In genomic region chr17:75048396-75048933, GRCh38 we compare ENCODE assay signal across 8 cellular contexts. TPM values are rescaled to one million over a fixed set of nuclear protein-coding genes. Genes with fewer than 3 reads are reported as not detected.
DNase-seq lines count a peak whose midpoint lies in the region; TF ChIP-seq lines count a peak whose summit lies in the region.

No MANE protein-coding gene starts in this region.

- H3K27me3 ChIP-seq in ascending aorta, result no peaks in the 10 kb centered on the region
- H3K27me3 ChIP-seq in layer of hippocampus (ENCODE audit: control insufficient read depth, insufficient read depth, low read length), result no peaks in the 10 kb centered on the region
- H3K27me3 ChIP-seq in tibial artery, result no peaks in the 10 kb centered on the region

- no peak for TF ChIP-seq CTCF in ascending aorta (IDR thresholded peaks at IDR 0.05)
- TF ChIP-seq CTCF in tibial artery (IDR thresholded peaks at IDR 0.05), result no peak

- no peaks in the 10 kb centered on the region for H3K9me3 Mint-ChIP-seq in activated naive CD4-positive, alpha-beta T cell treated with anti-CD3 and anti-CD28 coated beads for 36 hours

- no peak for DNase-seq in activated naive CD4-positive, alpha-beta T cell treated with anti-CD3 and anti-CD28 coated beads for 36 hours
- no peak for DNase-seq in activated naive CD4-positive, alpha-beta T cell (lab: John Stamatoyannopoulos, UW)
- DNase-seq in ascending aorta (ENCODE audit: low spot score in 2 of 2) (peak in 1 of 2 donors; percentile 73), tibial artery (peak; percentile 35 to 73), DMS53 treated with DMSO at 0.1 percent for 48 hours (lab: John Stamatoyannopoulos, UW; ENCODE audit: unreplicated experiment) (no peak), NAMALWA (ENCODE audit: low spot score) (no peak), NCI-H1092 (lab: John Stamatoyannopoulos, UW) (no peak)

- no peaks in the 10 kb centered on the region for H3K27me3 Mint-ChIP-seq in activated naive CD4-positive, alpha-beta T cell treated with anti-CD3 and anti-CD28 coated beads for 36 hours (ENCODE audit: low read depth)

- peak overlapping the region; percentile 90 for H3K27ac ChIP-seq in ascending aorta
- H3K27ac ChIP-seq in layer of hippocampus (ENCODE audit: low read depth, low read length), result peak overlapping the region; percentile 78
- H3K27ac ChIP-seq in tibial artery, result peak overlapping the region; percentile 97 to 99

- peak overlapping the region; percentile 97 for H3K4me3 Mint-ChIP-seq in activated naive CD4-positive, alpha-beta T cell treated with anti-CD3 and anti-CD28 coated beads for 36 hours

- CTCF ChIA-PET in activated naive CD4-positive, alpha-beta T cell treated with anti-CD3 and anti-CD28 coated beads for 36 hours (lab: Charles Lee), result interaction anchor here (0.8 to 3.0 kb wide), 5 partner anchors 9 to 125 kb away, joined by 3 to 17 read pairs (median 4); no protein-coding TSS in a partner anchor

- no peak overlapping the region for H3K27ac Mint-ChIP-seq in activated naive CD4-positive, alpha-beta T cell treated with anti-CD3 and anti-CD28 coated beads for 36 hours

- H3K9me3 ChIP-seq in ascending aorta (no peaks in the 10 kb centered on the region), tibial artery (no peaks in the 10 kb centered on the region)

- peak overlapping the region; percentile 64 to 74 for H3K4me3 ChIP-seq in ascending aorta
- peak overlapping the region; percentile 82 to 94 for H3K4me3 ChIP-seq in tibial artery

- H3K36me3 Mint-ChIP-seq in activated naive CD4-positive, alpha-beta T cell treated with anti-CD3 and anti-CD28 coated beads for 36 hours (ENCODE audit: low read depth), result peaks cover 10% of the 10 kb centered on the region

- H3K4me1 Mint-ChIP-seq in activated naive CD4-positive, alpha-beta T cell treated with anti-CD3 and anti-CD28 coated beads for 36 hours (ENCODE audit: low read depth), result peaks cover 46% of the 10 kb centered on the region

- H3K36me3 ChIP-seq in ascending aorta (peaks cover 7 to 19% of the 10 kb centered on the region in 2 donors), tibial artery (peaks cover 12 to 30% (median 23%) of the 10 kb centered on the region in 3 donors)

- peaks cover 9 to 13% of the 10 kb centered on the region in 2 donors for H3K4me1 ChIP-seq in ascending aorta
- H3K4me1 ChIP-seq in tibial artery, result peaks cover 0 to 32% (median 23%) of the 10 kb centered on the region in 4 donors

- intact Hi-C loops in activated naive CD4-positive, alpha-beta T cell treated with anti-CD3 and anti-CD28 coated beads for 36 hours (cut with micrococcal nuclease), result loop anchor here (5.0 kb wide), 6 partner anchors 39 to 176 kb away; partner anchors contain the start of genes ARMC7, FDXR, SLC16A5 and SUMO2
- intact Hi-C loops in ascending aorta (cut with DNase I) (no loop called here), tibial artery (cut with DNase I; ENCODE audit: low total_unique reads) (no loop called here)

RNA-seq across cellular contexts. Expression of gene KCTD2, which starts 1.4 kb away (rescaled TPM):
- 10 to 100 TPM; 18.7 to 20.8 TPM for total RNA-seq in activated naive CD4-positive, alpha-beta T cell treated with anti-CD3 and anti-CD28 coated beads for 36 hours
- total RNA-seq in ascending aorta, result 31.4 TPM

RNA-seq across cellular contexts. Expression of gene ATP5PD, which starts 1.7 kb away (rescaled TPM):
- total RNA-seq in activated naive CD4-positive, alpha-beta T cell treated with anti-CD3 and anti-CD28 coated beads for 36 hours, result 100 to 1,000 TPM; 227 to 249 TPM
- total RNA-seq in ascending aorta, result 133 TPM

RNA-seq across cellular contexts. Expression of gene MRPL58, which starts 36.0 kb away (rescaled TPM):
- 10 to 100 TPM; 60.6 to 64.5 TPM for total RNA-seq in activated naive CD4-positive, alpha-beta T cell treated with anti-CD3 and anti-CD28 coated beads for 36 hours
- total RNA-seq in ascending aorta, result 14.5 TPM

RNA-seq across cellular contexts. Expression of gene SLC16A5, which starts 39.3 kb away (rescaled TPM):
- total RNA-seq in activated naive CD4-positive, alpha-beta T cell treated with anti-CD3 and anti-CD28 coated beads for 36 hours, result 1 to 10 TPM; 2.5 to 3.1 TPM
- 101 TPM for total RNA-seq in ascending aorta

Comparison
In these comparisons a context has a peak if more than half of its experiments do, and no peak if none do; other contexts are left out.
1. DNase-seq: peak in tibial artery (2 of 2); none in activated naive CD4-positive, alpha-beta T cell treated with anti-CD3 and anti-CD28 coated beads for 36 hours (single experiment), activated naive CD4-positive, alpha-beta T cell (0 of 4), DMS53 treated with DMSO at 0.1 percent for 48 hours (single experiment), NAMALWA (single experiment) and NCI-H1092 (single experiment).
2. Peak in every context shown above with its lines, with median percentiles within 50 percentile points of each other: H3K27ac ChIP-seq.